In genomic region chr17:52158450-52159042, GRCh38 we compare ENCODE assay signal across 12 cellular contexts. TPM values are rescaled to one million over a fixed set of nuclear protein-coding genes. Genes with fewer than 3 reads are reported as not detected.
DNase-seq lines count a peak whose midpoint lies in the region; ATAC-seq and TF ChIP-seq lines count a peak whose summit lies in the region.
"Had no signal": no experiment of that assay in that cellular context is flagged by ENCODE, and none has a peak within 500 bp of the region (broad histone marks: within the 10 kb centered on the region; RNA-seq: fewer than 3 reads in every experiment).

TSS of gene CA10 (minus strand) at chr17:52158714.

- no peak within 1 kb of the TSS for H2AFZ ChIP-seq in OCI-LY7 (ENCODE audit: low read length)

- no peak within 1 kb of the TSS for H3K27ac Mint-ChIP-seq in activated CD4-positive, alpha-beta T cell treated with anti-CD3 and anti-CD28 coated beads for 36 hours
- H3K27ac Mint-ChIP-seq in T-helper 17 cell: no peak within 1 kb of the TSS
- no peak within 1 kb of the TSS for H3K27ac Mint-ChIP-seq in CD4-positive, alpha-beta memory T cell

- H3K36me3 Mint-ChIP-seq in activated CD4-positive, alpha-beta T cell treated with anti-CD3 and anti-CD28 coated beads for 36 hours (ENCODE audit: low read depth): no peaks in the 10 kb centered on the region
- H3K36me3 Mint-ChIP-seq in T-helper 17 cell (ENCODE audit: low read depth): no peaks in the 10 kb centered on the region
- no peaks in the 10 kb centered on the region for H3K36me3 Mint-ChIP-seq in CD4-positive, alpha-beta memory T cell

- H3K4me2 ChIP-seq in OCI-LY7 (ENCODE audit: low read length): no peak within 1 kb of the TSS
- H3K4me2 ChIP-seq: BLaER1 treated with 17β-estradiol and CSF1 and Interleukin-3, amounts not matched to agents 10 nM and 100 nM had no signal

- no peak within 1 kb of the TSS for H3K9ac ChIP-seq in iPS-18a (ENCODE audit: low read length)
- H3K9ac ChIP-seq: BLaER1 treated with 17β-estradiol and CSF1 and Interleukin-3, amounts not matched to agents 10 nM and 100 nM had no signal

- no peaks in the 10 kb centered on the region for H4K20me1 ChIP-seq in OCI-LY7 (ENCODE audit: insufficient read depth, low read length)
- H4K20me1 ChIP-seq: BLaER1 treated with 17β-estradiol and CSF1 and Interleukin-3, amounts not matched to agents 10 nM and 100 nM had no signal

- peaks cover 73% of the 10 kb centered on the region for H3K27me3 ChIP-seq in iPS-18a (ENCODE audit: control insufficient read depth, insufficient read depth, low read length)
- H3K27me3 ChIP-seq in CD4-positive, alpha-beta memory T cell (ENCODE audit: insufficient read depth, low read length): peaks cover 7% of the 10 kb centered on the region
- H3K27me3 ChIP-seq: BLaER1 treated with 17β-estradiol and CSF1 and Interleukin-3, amounts not matched to agents 10 nM and 100 nM had no signal

- no peaks in the 10 kb centered on the region for H3K36me3 ChIP-seq in iPS-18a (ENCODE audit: control insufficient read depth, low read depth, low read length)
- no peaks in the 10 kb centered on the region for H3K36me3 ChIP-seq in CD4-positive, alpha-beta memory T cell (ENCODE audit: insufficient read depth, low read length)
- H3K36me3 ChIP-seq in OCI-LY7 (ENCODE audit: insufficient read depth, low read length): no peaks in the 10 kb centered on the region
- H3K36me3 ChIP-seq: BLaER1 treated with 17β-estradiol and CSF1 and Interleukin-3, amounts not matched to agents 10 nM and 100 nM had no signal

- peaks cover 52% of the 10 kb centered on the region for H3K27me3 Mint-ChIP-seq in activated CD4-positive, alpha-beta T cell treated with anti-CD3 and anti-CD28 coated beads for 36 hours
- peaks cover 61% of the 10 kb centered on the region for H3K27me3 Mint-ChIP-seq in T-helper 17 cell
- peaks cover 36 to 44% of the 10 kb centered on the region in 2 donors for H3K27me3 Mint-ChIP-seq in CD4-positive, alpha-beta memory T cell

- H3K9me3 Mint-ChIP-seq in activated CD4-positive, alpha-beta T cell treated with anti-CD3 and anti-CD28 coated beads for 36 hours (ENCODE audit: low read depth): peaks cover 2% of the 10 kb centered on the region
- H3K9me3 Mint-ChIP-seq in CD4-positive, alpha-beta memory T cell: peaks cover 0 to 24% (median 13%) of the 10 kb centered on the region in 8 donors

- TF ChIP-seq CTCF in OCI-LY7 (conservative IDR thresholded peaks at IDR 0.05; ENCODE audit: low read length): no peak
- TF ChIP-seq CTCF in foreskin fibroblast (IDR thresholded peaks at IDR 0.05; ENCODE audit: low read depth, low read length): no peak

- CTCF ChIA-PET in activated CD4-positive, alpha-beta T cell treated with anti-CD3 and anti-CD28 coated beads for 36 hours (lab: Charles Lee): no interaction called here
- CTCF ChIA-PET in CD4-positive, alpha-beta memory T cell (lab: Charles Lee; ENCODE audit: partially characterized antibody): no interaction called here
- CTCF ChIA-PET in OCI-LY7 (lab: Charles Lee; ENCODE audit: unreplicated experiment): no interaction called here

- H3K79me2 ChIP-seq in OCI-LY7 (ENCODE audit: insufficient read depth, low read depth, low read length): no peaks in the 10 kb centered on the region

- H3K9me2 ChIP-seq in OCI-LY7 (ENCODE audit: insufficient read depth, low read length): no peaks in the 10 kb centered on the region

- H3K27ac ChIP-seq in iPS-18a (ENCODE audit: low read length): no peak within 1 kb of the TSS
- peak within 1 kb of the TSS; percentile 44 for H3K27ac ChIP-seq in temporal lobe (ENCODE audit: low read depth, low read length)
- H3K27ac ChIP-seq in CD4-positive, alpha-beta memory T cell (ENCODE audit: low read depth, low read length): no peak within 1 kb of the TSS
- no peak within 1 kb of the TSS for H3K27ac ChIP-seq in OCI-LY7 (ENCODE audit: low read depth, low read length, poor library complexity, severe bottlenecking)
- H3K27ac ChIP-seq: BLaER1 treated with 17β-estradiol and CSF1 and Interleukin-3, amounts not matched to agents 10 nM and 100 nM had no signal

- BruUV-seq in OCI-LY7 (replicated peaks; lab: Mats Ljungman, UMichigan): no TSS peak

- no peak for ATAC-seq in activated CD4-positive, alpha-beta T cell treated with anti-CD3 and anti-CD28 coated beads for 36 hours
- no peak for ATAC-seq in T-helper 17 cell

- intact Hi-C loops in activated CD4-positive, alpha-beta T cell treated with anti-CD3 and anti-CD28 coated beads for 36 hours (cut with DNase I, micrococcal nuclease): no loop called here
- intact Hi-C loops in CD4-positive, alpha-beta memory T cell (cut with micrococcal nuclease): no loop called here
- intact Hi-C loops in OCI-LY7 (cut with micrococcal nuclease; ENCODE audit: unreplicated experiment): no loop called here

- peak within 1 kb of the TSS; percentile 69 for H3K4me3 ChIP-seq in iPS-18a (ENCODE audit: low read length)
- no peak within 1 kb of the TSS for H3K4me3 ChIP-seq in CD4-positive, alpha-beta memory T cell (ENCODE audit: low read length in 2 of 2)
- H3K4me3 ChIP-seq in OCI-LY7 (ENCODE audit: low read depth, low read length, poor library complexity, severe bottlenecking): no peak within 1 kb of the TSS
- H3K4me3 ChIP-seq in foreskin fibroblast (ENCODE audit: low read depth in 1 of 2, low read length in 2 of 2): no peak within 1 kb of the TSS
- H3K4me3 ChIP-seq: BLaER1 treated with 17β-estradiol and CSF1 and Interleukin-3, amounts not matched to agents 10 nM and 100 nM had no signal

- POLR2A ChIA-PET in activated CD4-positive, alpha-beta T cell treated with anti-CD3 and anti-CD28 coated beads for 36 hours (lab: Charles Lee): no interaction called here
- POLR2A ChIA-PET in CD4-positive, alpha-beta memory T cell (lab: Charles Lee; ENCODE audit: partially characterized antibody): no interaction called here
- POLR2A ChIA-PET in OCI-LY7 (lab: Charles Lee): no interaction called here

- H3K4me3 Mint-ChIP-seq in activated CD4-positive, alpha-beta T cell treated with anti-CD3 and anti-CD28 coated beads for 36 hours: no peak within 1 kb of the TSS
- H3K4me3 Mint-ChIP-seq in T-helper 17 cell: peak within 1 kb of the TSS; percentile 72
- peak within 1 kb of the TSS in 3 of 8 donors; percentile 26 to 56 (median 32) for H3K4me3 Mint-ChIP-seq in CD4-positive, alpha-beta memory T cell

- H3K9me3 ChIP-seq in T-helper 17 cell (ENCODE audit: control insufficient read depth, low read length, poor library complexity, severe bottlenecking): no peaks in the 10 kb centered on the region
- no peaks in the 10 kb centered on the region for H3K9me3 ChIP-seq in iPS-18a (ENCODE audit: control insufficient read depth, low read depth, low read length)
- H3K9me3 ChIP-seq in CD4-positive, alpha-beta memory T cell (ENCODE audit: control insufficient read depth in 1 of 2, low read length in 2 of 2): no peaks in the 10 kb centered on the region
- H3K9me3 ChIP-seq in OCI-LY7 (ENCODE audit: low read length): no peaks in the 10 kb centered on the region

- DNase-seq in activated CD4-positive, alpha-beta T cell treated with anti-CD3 and anti-CD28 coated beads for 36 hours: peak; percentile 5
- no peak for DNase-seq in activated CD4-positive, alpha-beta T cell treated with anti-CD3 and anti-CD28 coated beads, Interleukin-2, amount 50 U/mL, for 48 hours
- DNase-seq in T-helper 17 cell: no peak
- no peak for DNase-seq in CD4-positive, alpha-beta memory T cell
- no peak for DNase-seq in OCI-LY7 (ENCODE audit: low spot score)
- DNase-seq in foreskin fibroblast: no peak
- DNase-seq: amniotic stem cell, occipital lobe had no signal

- H3K4me1 ChIP-seq in iPS-18a (ENCODE audit: control insufficient read depth, low read depth, low read length) (peaks cover 14% of the 10 kb centered on the region), OCI-LY7 (ENCODE audit: insufficient read depth, low read length, poor library complexity, severe bottlenecking) (no peaks in the 10 kb centered on the region)
- H3K4me1 ChIP-seq in CD4-positive, alpha-beta memory T cell (ENCODE audit: insufficient read depth, low read length): no peaks in the 10 kb centered on the region
- H3K4me1 ChIP-seq: BLaER1 treated with 17β-estradiol and CSF1 and Interleukin-3, amounts not matched to agents 10 nM and 100 nM had no signal

- H3K4me1 Mint-ChIP-seq in activated CD4-positive, alpha-beta T cell treated with anti-CD3 and anti-CD28 coated beads for 36 hours: peaks cover 2% of the 10 kb centered on the region
- peaks cover 6% of the 10 kb centered on the region for H3K4me1 Mint-ChIP-seq in T-helper 17 cell
- H3K4me1 Mint-ChIP-seq in CD4-positive, alpha-beta memory T cell: peaks cover 0 to 8% (median 0%) of the 10 kb centered on the region in 4 donors

RNA-seq across cellular contexts. Expression of gene CA10, which starts in this region (rescaled TPM):
- total RNA-seq in activated CD4-positive, alpha-beta T cell treated with anti-CD3 and anti-CD28 coated beads for 36 hours: not detected
- total RNA-seq in T-helper 17 cell (under 1 TPM; 0.15 to 0.96 TPM), temporal lobe (26.8 TPM), OCI-LY7 (2022) (not detected in 2 replicates)
- total RNA-seq in CD4-positive, alpha-beta memory T cell: not detected
- polyA plus RNA-seq in CD4-positive, alpha-beta memory T cell: under 1 TPM in 1 of 2 donors, not detected in 1; 0.57 TPM
- not detected in 2 replicates for total RNA-seq in OCI-LY7 (2014; rRNA removed; shearing (Covaris generic))
- total RNA-seq: fibroblast of villous mesenchyme had no signal

Comparison
In these comparisons a context has a peak if more than half of its experiments do, and no peak if none do; other contexts are left out.
1. RNA of gene CA10 (total RNA-seq): 26.8 TPM in temporal lobe (single experiment); 0.15 to 0.96 TPM in T-helper 17 cell, not detected in activated CD4-positive, alpha-beta T cell treated with anti-CD3 and anti-CD28 coated beads for 36 hours, not detected in CD4-positive, alpha-beta memory T cell and not detected in OCI-LY7; every median in the first group is over 10 times any median in the second.
2. Peak in DNase-seq in activated CD4-positive, alpha-beta T cell treated with anti-CD3 and anti-CD28 coated beads for 36 hours; RNA of the gene not detected or under 1 TPM.